In genomic region chr7:119983468-119983867, GRCh38 we compare ENCODE assay signal across 24 cellular contexts.
"Had no signal": no experiment of that assay in that cellular context is flagged by ENCODE, and none has a peak within 500 bp of the region (broad histone marks: within the 10 kb centered on the region; RNA-seq: fewer than 3 reads in every experiment).

No MANE protein-coding gene starts in this region.

- H3K79me2 ChIP-seq: hepatocyte had no signal

- H2AFZ ChIP-seq: hepatocyte had no signal

- H3K27ac ChIP-seq: gastrocnemius medialis, heart left ventricle, hepatocyte, left ventricle myocardium inferior, lower lobe of right lung, neutrophil, pancreas, right lobe of liver, testis, tibial artery, upper lobe of left lung, uterus had no signal

- DNase-seq: cerebellar nuclear complex; cortex of kidney; effector memory CD8-positive, alpha-beta T cell; gastrocnemius medialis; left colon; left ventricle myocardium inferior; lower lobe of right lung; natural killer cell; right lobe of liver; stimulated activated CD4-positive, alpha-beta T cell treated with anti-CD3 and anti-CD28 coated beads, Interleukin-12 subunit alpha, Interleukin-12 subunit beta, amount 100 ng/mL, for 4 hours; stimulated activated CD4-positive, alpha-beta T cell treated with anti-CD3 and anti-CD28 coated beads, Interleukin-1b, Interleukin-23, amount 100 ng/mL, for 48 hours; stimulated activated CD4-positive, alpha-beta T cell treated with anti-CD3 and anti-CD28 coated beads, Interleukin-4, amount 100 ng/mL, for 1 hour; stimulated activated CD8-positive, alpha-beta memory T cell treated with anti-CD3 and anti-CD28 coated beads, Interleukin-4, amount 100 ng/mL, for 48 hours; stimulated activated naive CD4-positive, alpha-beta T cell; testis; tibial artery; upper lobe of left lung; uterus had no signal

- H3K27me3 ChIP-seq: gastrocnemius medialis, heart left ventricle, hepatocyte, neutrophil, pancreas, right lobe of liver, testis, tibial artery, upper lobe of left lung, uterus had no signal

- H3K36me3 ChIP-seq: gastrocnemius medialis, heart left ventricle, left ventricle myocardium inferior, lower lobe of right lung, neutrophil, pancreas, right lobe of liver, tibial artery, upper lobe of left lung, uterus had no signal

- H3K4me3 ChIP-seq: gastrocnemius medialis, heart left ventricle, hepatocyte, left ventricle myocardium inferior, lower lobe of right lung, pancreas, right lobe of liver, smooth muscle cell, testis, tibial artery, upper lobe of left lung, uterus had no signal

- FAIRE-seq: endometrium, pancreas had no signal

- H3K4me1 ChIP-seq: gastrocnemius medialis, heart left ventricle, left ventricle myocardium inferior, lower lobe of right lung, pancreas, right lobe of liver, testis, tibial artery, upper lobe of left lung, uterus had no signal

- ATAC-seq: effector memory CD8-positive, alpha-beta T cell; gastrocnemius medialis; heart left ventricle; left colon; natural killer cell; pancreas had no signal

- H3K9me3 ChIP-seq: gastrocnemius medialis, lower lobe of right lung, neutrophil, pancreas, right lobe of liver, testis, tibial artery, uterus had no signal

- H3K4me2 ChIP-seq: hepatocyte, smooth muscle cell had no signal
